Comparison of ENCODE assay signal across 18 cellular contexts in the genomic region with DNA sequence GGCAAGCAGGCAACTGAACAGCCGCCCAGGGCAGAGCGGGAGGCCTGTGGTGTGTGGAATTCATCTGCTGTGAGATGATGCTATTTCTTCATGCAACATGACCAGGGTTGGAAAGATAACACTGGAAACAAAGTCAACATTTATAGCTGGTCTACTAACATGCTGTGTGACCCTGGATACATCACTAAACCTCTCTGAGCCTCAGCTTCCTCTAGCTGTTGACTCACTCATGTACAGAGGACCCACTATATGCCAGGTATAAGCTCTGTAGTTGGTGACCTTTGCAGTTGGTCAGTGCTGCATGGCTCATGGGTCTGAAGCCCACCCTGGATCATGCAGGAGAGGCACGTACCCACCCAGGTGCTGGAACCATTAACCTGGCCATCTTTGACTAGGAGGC.
"Had no signal": no experiment of that assay in that cellular context is flagged by ENCODE, and none has a peak within 500 bp of the region (broad histone marks: within the 10 kb centered on the region; RNA-seq: fewer than 3 reads in every experiment).

No MANE protein-coding gene starts in this region.

- H3K9ac ChIP-seq: parathyroid adenoma had no signal

- H3K27ac ChIP-seq: lower lobe of right lung, parathyroid adenoma, stomach, tibial artery had no signal

- H3K9me3 ChIP-seq: lower lobe of right lung had no signal

- H3K4me3 ChIP-seq: lower lobe of right lung, stomach, tibial artery had no signal

- DNase-seq: cortex of kidney; effector memory CD8-positive, alpha-beta T cell; left ventricle myocardium superior; lower lobe of right lung; naive B cell; stimulated activated CD4-positive, alpha-beta T cell treated with anti-CD3 and anti-CD28 coated beads, Interleukin-2, amount 100 ng/mL, for 24 hours; stimulated activated CD4-positive, alpha-beta T cell treated with anti-CD3 and anti-CD28 coated beads, Interleukin-4, amount 100 ng/mL, for 24 hours; stimulated activated naive CD4-positive, alpha-beta T cell treated with Interleukin-2 at 50 U/mL for 16 hours; stomach; tibial artery had no signal

- H3K27me3 ChIP-seq: stomach, tibial artery had no signal

- H3K4me3 Mint-ChIP-seq: effector memory CD8-positive, alpha-beta T cell; naive B cell; natural killer cell treated with Interleukin-12 subunit alpha and Interleukin-12 subunit beta and Interleukin-15 and Interleukin-18, amount 100 ng/mL, for 72 hours; neural crest cell; stimulated activated effector memory CD8-positive, alpha-beta T cell treated with anti-CD3 and anti-CD28 coated beads, Interleukin-12 subunit alpha, Interleukin-12 subunit beta, amount 100 ng/mL, for 72 hours; type B pancreatic cell had no signal

- H2AFZ ChIP-seq: parathyroid adenoma had no signal

- H3K4me1 ChIP-seq: lower lobe of right lung, parathyroid adenoma had no signal

- H3K36me3 ChIP-seq: lower lobe of right lung, stomach, tibial artery had no signal

- H3K36me3 Mint-ChIP-seq: naive B cell; natural killer cell treated with Interleukin-12 subunit alpha and Interleukin-12 subunit beta and Interleukin-15 and Interleukin-18, amount 100 ng/mL, for 72 hours; stimulated activated effector memory CD8-positive, alpha-beta T cell treated with anti-CD3 and anti-CD28 coated beads, Interleukin-12 subunit alpha, Interleukin-12 subunit beta, amount 100 ng/mL, for 72 hours had no signal

- H3K27me3 Mint-ChIP-seq: naive B cell; natural killer cell treated with Interleukin-12 subunit alpha and Interleukin-12 subunit beta and Interleukin-15 and Interleukin-18, amount 100 ng/mL, for 72 hours; progenitor cell of endocrine pancreas; type B pancreatic cell had no signal

- FAIRE-seq: frontal cortex, keratinocyte had no signal

- H3K27ac Mint-ChIP-seq: effector memory CD8-positive, alpha-beta T cell; naive B cell; natural killer cell treated with Interleukin-12 subunit alpha and Interleukin-12 subunit beta and Interleukin-15 and Interleukin-18, amount 100 ng/mL, for 72 hours; progenitor cell of endocrine pancreas; stimulated activated effector memory CD8-positive, alpha-beta T cell treated with anti-CD3 and anti-CD28 coated beads, Interleukin-12 subunit alpha, Interleukin-12 subunit beta, amount 100 ng/mL, for 72 hours; type B pancreatic cell had no signal

- H3K9me3 Mint-ChIP-seq: effector memory CD8-positive, alpha-beta T cell; natural killer cell treated with Interleukin-12 subunit alpha and Interleukin-12 subunit beta and Interleukin-15 and Interleukin-18, amount 100 ng/mL, for 72 hours; neural crest cell; stimulated activated effector memory CD8-positive, alpha-beta T cell treated with anti-CD3 and anti-CD28 coated beads, Interleukin-12 subunit alpha, Interleukin-12 subunit beta, amount 100 ng/mL, for 72 hours; type B pancreatic cell had no signal

- H3K79me2 ChIP-seq: parathyroid adenoma had no signal

- H3K4me1 Mint-ChIP-seq: naive B cell; stimulated activated effector memory CD8-positive, alpha-beta T cell treated with anti-CD3 and anti-CD28 coated beads, Interleukin-12 subunit alpha, Interleukin-12 subunit beta, amount 100 ng/mL, for 72 hours had no signal
